In the genomic region with DNA sequence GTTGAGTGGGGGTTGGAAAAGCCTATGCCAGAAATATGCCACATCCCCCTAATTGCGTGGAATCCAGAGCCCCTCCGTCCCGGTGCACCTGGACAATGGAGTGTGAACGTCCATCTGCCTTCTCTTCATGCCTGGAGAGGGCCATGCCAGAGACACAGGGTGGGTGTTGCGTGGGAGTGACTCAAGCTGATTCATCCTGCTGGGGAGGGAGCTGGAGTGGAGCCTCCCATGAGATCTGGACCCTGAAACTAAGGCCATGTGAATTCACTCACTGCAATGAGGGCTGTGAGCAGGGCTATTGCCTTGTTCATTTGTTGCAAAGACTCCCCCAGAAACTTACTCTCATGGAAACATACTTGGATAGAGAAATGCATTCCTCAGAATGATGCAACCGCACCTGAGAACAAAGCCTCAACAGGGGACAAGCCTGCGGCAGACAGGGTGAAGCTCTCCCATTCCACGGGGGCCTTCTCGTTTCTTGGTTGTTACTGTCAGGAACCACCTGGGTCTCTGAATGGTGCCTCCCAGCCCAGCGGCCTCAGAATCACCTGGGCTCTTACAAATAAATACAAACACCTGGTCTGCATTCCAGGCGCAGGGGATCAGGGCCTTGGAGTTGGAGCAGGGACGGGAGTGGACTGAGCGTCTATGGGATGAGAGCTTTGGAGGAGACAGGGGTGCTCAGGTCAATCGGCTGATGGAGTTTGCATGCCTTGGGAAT, we compare ENCODE assay signal across 1 cellular context.
TF ChIP-seq lines count a peak whose summit lies in the region.

No MANE protein-coding gene starts in this region.

TF ChIP-seq in GM23338, 12 proteins besides CTCF, POLR2A, EP300 and RAD21:
- TF ChIP-seq EZH2 (IDR thresholded peaks at IDR 0.05; ENCODE audit: low read depth, unreplicated experiment) (no peak), CREB1 (CRISPR knock-in tag; IDR thresholded peaks at IDR 0.05; ENCODE audit: low read depth) (no peak), EZH2phosphoT487 (IDR thresholded peaks at IDR 0.05; ENCODE audit: unreplicated experiment) (no peak), ZNF114 (CRISPR knock-in tag; IDR thresholded peaks at IDR 0.05) (no peak)
- TF ChIP-seq, protein P1, sequence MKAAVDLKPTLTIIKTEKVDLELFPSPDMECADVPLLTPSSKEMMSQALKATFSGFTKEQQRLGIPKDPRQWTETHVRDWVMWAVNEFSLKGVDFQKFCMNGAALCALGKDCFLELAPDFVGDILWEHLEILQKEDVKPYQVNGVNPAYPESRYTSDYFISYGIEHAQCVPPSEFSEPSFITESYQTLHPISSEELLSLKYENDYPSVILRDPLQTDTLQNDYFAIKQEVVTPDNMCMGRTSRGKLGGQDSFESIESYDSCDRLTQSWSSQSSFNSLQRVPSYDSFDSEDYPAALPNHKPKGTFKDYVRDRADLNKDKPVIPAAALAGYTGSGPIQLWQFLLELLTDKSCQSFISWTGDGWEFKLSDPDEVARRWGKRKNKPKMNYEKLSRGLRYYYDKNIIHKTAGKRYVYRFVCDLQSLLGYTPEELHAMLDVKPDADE (IDR thresholded peaks at IDR 0.05): no peak
- TF ChIP-seq, protein P2, sequence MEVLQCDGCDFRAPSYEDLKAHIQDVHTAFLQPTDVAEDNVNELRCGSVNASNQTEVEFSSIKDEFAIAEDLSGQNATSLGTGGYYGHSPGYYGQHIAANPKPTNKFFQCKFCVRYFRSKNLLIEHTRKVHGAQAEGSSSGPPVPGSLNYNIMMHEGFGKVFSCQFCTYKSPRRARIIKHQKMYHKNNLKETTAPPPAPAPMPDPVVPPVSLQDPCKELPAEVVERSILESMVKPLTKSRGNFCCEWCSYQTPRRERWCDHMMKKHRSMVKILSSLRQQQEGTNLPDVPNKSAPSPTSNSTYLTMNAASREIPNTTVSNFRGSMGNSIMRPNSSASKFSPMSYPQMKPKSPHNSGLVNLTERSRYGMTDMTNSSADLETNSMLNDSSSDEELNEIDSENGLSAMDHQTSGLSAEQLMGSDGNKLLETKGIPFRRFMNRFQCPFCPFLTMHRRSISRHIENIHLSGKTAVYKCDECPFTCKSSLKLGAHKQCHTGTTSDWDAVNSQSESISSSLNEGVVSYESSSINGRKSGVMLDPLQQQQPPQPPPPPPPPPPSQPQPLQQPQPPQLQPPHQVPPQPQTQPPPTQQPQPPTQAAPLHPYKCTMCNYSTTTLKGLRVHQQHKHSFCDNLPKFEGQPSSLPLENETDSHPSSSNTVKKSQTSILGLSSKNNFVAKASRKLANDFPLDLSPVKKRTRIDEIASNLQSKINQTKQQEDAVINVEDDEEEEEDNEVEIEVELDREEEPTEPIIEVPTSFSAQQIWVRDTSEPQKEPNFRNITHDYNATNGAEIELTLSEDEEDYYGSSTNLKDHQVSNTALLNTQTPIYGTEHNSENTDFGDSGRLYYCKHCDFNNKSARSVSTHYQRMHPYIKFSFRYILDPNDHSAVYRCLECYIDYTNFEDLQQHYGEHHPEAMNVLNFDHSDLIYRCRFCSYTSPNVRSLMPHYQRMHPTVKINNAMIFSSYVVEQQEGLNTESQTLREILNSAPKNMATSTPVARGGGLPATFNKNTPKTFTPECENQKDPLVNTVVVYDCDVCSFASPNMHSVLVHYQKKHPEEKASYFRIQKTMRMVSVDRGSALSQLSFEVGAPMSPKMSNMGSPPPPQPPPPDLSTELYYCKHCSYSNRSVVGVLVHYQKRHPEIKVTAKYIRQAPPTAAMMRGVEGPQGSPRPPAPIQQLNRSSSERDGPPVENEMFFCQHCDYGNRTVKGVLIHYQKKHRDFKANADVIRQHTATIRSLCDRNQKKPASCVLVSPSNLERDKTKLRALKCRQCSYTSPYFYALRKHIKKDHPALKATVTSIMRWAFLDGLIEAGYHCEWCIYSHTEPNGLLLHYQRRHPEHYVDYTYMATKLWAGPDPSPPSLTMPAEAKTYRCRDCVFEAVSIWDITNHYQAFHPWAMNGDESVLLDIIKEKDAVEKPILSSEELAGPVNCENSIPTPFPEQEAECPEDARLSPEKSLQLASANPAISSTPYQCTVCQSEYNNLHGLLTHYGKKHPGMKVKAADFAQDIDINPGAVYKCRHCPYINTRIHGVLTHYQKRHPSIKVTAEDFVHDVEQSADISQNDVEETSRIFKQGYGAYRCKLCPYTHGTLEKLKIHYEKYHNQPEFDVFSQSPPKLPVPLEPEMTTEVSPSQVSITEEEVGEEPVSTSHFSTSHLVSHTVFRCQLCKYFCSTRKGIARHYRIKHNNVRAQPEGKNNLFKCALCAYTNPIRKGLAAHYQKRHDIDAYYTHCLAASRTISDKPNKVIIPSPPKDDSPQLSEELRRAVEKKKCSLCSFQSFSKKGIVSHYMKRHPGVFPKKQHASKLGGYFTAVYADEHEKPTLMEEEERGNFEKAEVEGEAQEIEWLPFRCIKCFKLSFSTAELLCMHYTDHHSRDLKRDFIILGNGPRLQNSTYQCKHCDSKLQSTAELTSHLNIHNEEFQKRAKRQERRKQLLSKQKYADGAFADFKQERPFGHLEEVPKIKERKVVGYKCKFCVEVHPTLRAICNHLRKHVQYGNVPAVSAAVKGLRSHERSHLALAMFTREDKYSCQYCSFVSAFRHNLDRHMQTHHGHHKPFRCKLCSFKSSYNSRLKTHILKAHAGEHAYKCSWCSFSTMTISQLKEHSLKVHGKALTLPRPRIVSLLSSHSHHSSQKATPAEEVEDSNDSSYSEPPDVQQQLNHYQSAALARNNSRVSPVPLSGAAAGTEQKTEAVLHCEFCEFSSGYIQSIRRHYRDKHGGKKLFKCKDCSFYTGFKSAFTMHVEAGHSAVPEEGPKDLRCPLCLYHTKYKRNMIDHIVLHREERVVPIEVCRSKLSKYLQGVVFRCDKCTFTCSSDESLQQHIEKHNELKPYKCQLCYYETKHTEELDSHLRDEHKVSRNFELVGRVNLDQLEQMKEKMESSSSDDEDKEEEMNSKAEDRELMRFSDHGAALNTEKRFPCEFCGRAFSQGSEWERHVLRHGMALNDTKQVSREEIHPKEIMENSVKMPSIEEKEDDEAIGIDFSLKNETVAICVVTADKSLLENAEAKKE (CRISPR knock-in tag; IDR thresholded peaks at IDR 0.05): peak; percentile 52; the same call in 1 of the 2 replicates
- TF ChIP-seq, protein P3, sequence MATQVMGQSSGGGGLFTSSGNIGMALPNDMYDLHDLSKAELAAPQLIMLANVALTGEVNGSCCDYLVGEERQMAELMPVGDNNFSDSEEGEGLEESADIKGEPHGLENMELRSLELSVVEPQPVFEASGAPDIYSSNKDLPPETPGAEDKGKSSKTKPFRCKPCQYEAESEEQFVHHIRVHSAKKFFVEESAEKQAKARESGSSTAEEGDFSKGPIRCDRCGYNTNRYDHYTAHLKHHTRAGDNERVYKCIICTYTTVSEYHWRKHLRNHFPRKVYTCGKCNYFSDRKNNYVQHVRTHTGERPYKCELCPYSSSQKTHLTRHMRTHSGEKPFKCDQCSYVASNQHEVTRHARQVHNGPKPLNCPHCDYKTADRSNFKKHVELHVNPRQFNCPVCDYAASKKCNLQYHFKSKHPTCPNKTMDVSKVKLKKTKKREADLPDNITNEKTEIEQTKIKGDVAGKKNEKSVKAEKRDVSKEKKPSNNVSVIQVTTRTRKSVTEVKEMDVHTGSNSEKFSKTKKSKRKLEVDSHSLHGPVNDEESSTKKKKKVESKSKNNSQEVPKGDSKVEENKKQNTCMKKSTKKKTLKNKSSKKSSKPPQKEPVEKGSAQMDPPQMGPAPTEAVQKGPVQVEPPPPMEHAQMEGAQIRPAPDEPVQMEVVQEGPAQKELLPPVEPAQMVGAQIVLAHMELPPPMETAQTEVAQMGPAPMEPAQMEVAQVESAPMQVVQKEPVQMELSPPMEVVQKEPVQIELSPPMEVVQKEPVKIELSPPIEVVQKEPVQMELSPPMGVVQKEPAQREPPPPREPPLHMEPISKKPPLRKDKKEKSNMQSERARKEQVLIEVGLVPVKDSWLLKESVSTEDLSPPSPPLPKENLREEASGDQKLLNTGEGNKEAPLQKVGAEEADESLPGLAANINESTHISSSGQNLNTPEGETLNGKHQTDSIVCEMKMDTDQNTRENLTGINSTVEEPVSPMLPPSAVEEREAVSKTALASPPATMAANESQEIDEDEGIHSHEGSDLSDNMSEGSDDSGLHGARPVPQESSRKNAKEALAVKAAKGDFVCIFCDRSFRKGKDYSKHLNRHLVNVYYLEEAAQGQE (IDR thresholded peaks at IDR 0.05; ENCODE audit: unreplicated experiment): no peak
